9 cellular contexts compared by ENCODE assay signal in the genomic region with DNA sequence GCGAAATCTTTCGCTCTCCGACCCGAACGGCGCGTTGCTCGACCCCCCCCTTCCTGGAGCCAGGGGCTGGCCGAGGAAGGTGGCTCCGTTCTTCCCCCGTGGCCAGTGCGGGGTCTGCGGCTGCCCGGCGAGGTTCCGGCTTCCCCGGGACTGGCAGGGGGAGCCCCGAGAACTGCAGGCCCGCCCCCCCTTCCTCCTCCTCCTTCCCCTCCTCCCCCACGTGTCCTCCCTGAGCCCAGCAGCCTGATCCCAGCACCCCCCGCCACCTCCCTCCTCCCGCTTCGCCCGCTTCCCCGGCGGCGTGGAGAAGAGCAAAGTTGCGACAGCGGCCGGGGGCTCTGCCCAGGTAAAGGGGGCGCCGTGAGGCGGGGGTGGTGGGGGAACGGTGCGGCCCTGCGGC. TPM values are rescaled to one million over a fixed set of nuclear protein-coding genes. Genes with fewer than 3 reads are reported as not detected.
A peak's percentile ranks its signal among the peaks of the same experiment; 100 is the strongest.
DNase-seq lines count a peak whose midpoint lies in the region; ATAC-seq and TF ChIP-seq lines count a peak whose summit lies in the region.
"Had no signal": no experiment of that assay in that cellular context is flagged by ENCODE, and none has a peak within 500 bp of the region (broad histone marks: within the 10 kb centered on the region; RNA-seq: fewer than 3 reads in every experiment).

No MANE protein-coding gene starts in this region.

- no peak for ATAC-seq in naive thymus-derived CD4-positive, alpha-beta T cell
- ATAC-seq in GM21515 (IDR thresholded peaks at IDR 0.05; ENCODE audit: unreplicated experiment), result no peak
- ATAC-seq: K562 had no signal

- no peak overlapping the region for H3K27ac ChIP-seq in HUES64 (ENCODE audit: low read depth, low read length)
- peak overlapping the region; percentile 7 for H3K27ac ChIP-seq in naive thymus-derived CD4-positive, alpha-beta T cell (ENCODE audit: low read depth, low read length)

- no peaks in the 10 kb centered on the region for H3K36me3 Mint-ChIP-seq in naive thymus-derived CD4-positive, alpha-beta T cell

- TF ChIP-seq CTCF in AG10803 (conservative IDR thresholded peaks at IDR 0.05; ENCODE audit: low read length) (no peak), cardiac fibroblast (IDR thresholded peaks at IDR 0.05; ENCODE audit: low read depth, low read length) (no peak)

- H3K4me3 Mint-ChIP-seq in naive thymus-derived CD4-positive, alpha-beta T cell, result peak overlapping the region in 5 of 10 donors; percentile 16 to 65 (median 32)

- POLR2A ChIA-PET in naive thymus-derived CD4-positive, alpha-beta T cell (lab: Charles Lee), result no interaction called here

- no peaks in the 10 kb centered on the region for H3K9me3 Mint-ChIP-seq in naive thymus-derived CD4-positive, alpha-beta T cell

- H3K9ac ChIP-seq in HUES64 (ENCODE audit: low read depth, low read length), result no peak overlapping the region

- no peaks in the 10 kb centered on the region for H3K36me3 ChIP-seq in HUES64 (ENCODE audit: insufficient read depth, low read length)
- no peaks in the 10 kb centered on the region for H3K36me3 ChIP-seq in naive thymus-derived CD4-positive, alpha-beta T cell (ENCODE audit: control insufficient read depth in 2 of 3, insufficient read depth in 3 of 3, low read length in 3 of 3)

- H3K27me3 Mint-ChIP-seq in naive thymus-derived CD4-positive, alpha-beta T cell, result peaks cover 0 to 24% (median 0%) of the 10 kb centered on the region in 5 donors

- WGBS in HUES64, result 3% methylated on average over 17 of the region's 36 CpGs

- intact Hi-C loops in naive thymus-derived CD4-positive, alpha-beta T cell (cut with micrococcal nuclease), result loop anchor here (5.0 kb wide), 2 partner anchors 132 to 203 kb away; a partner anchor contains a TSS

- in situ Hi-C loops in ACHN (cut with HindIII; ENCODE audit: low pct_ligation_motif_present, low pct_unique_long_range_greater_than_20kb, low sequenced_read_pairs), result no loop called here

- H3K4me3 ChIP-seq in AG10803 (ENCODE audit: low read length) (peak overlapping the region; percentile 61), HUES64 (ENCODE audit: low read length) (peak overlapping the region; percentile 31; the same call in 1 of the 2 replicates), cardiac fibroblast (replicated peaks in 1 of 2; ENCODE audit: low read depth in 2 of 2, low read length in 2 of 2) (peak overlapping the region; percentile 54 to 55)
- H3K4me3 ChIP-seq in naive thymus-derived CD4-positive, alpha-beta T cell (ENCODE audit: low read length), result no peak overlapping the region
- H3K4me3 ChIP-seq: K562 had no signal

- H3K4me1 Mint-ChIP-seq in naive thymus-derived CD4-positive, alpha-beta T cell, result peaks cover 4 to 23% (median 19%) of the 10 kb centered on the region in 7 donors

- no peaks in the 10 kb centered on the region for H3K4me1 ChIP-seq in HUES64 (ENCODE audit: insufficient read depth, low read length)
- H3K4me1 ChIP-seq in naive thymus-derived CD4-positive, alpha-beta T cell (ENCODE audit: control insufficient read depth in 2 of 2, insufficient read depth in 2 of 2, low read length in 2 of 2), result no peaks in the 10 kb centered on the region

- peaks cover 63% of the 10 kb centered on the region for H3K27me3 ChIP-seq in HUES64 (ENCODE audit: insufficient read depth, low read length)
- no peaks in the 10 kb centered on the region for H3K27me3 ChIP-seq in naive thymus-derived CD4-positive, alpha-beta T cell (ENCODE audit: control insufficient read depth in 2 of 2, insufficient read depth in 2 of 2, low read length in 2 of 2)

- H3K9me3 ChIP-seq in HUES64 (ENCODE audit: insufficient read depth, low read depth, low read length), result no peaks in the 10 kb centered on the region
- H3K9me3 ChIP-seq in naive thymus-derived CD4-positive, alpha-beta T cell (ENCODE audit: control insufficient read depth in 2 of 3, low read length in 3 of 3), result no peaks in the 10 kb centered on the region

- H3K27ac Mint-ChIP-seq in naive thymus-derived CD4-positive, alpha-beta T cell, result no peak overlapping the region

- DNase-seq in AG10803 (ENCODE audit: low read depth) (no peak), cardiac fibroblast (ENCODE audit: low read depth in 2 of 2) (no peak), NCI-H1105 treated with DMSO at 0.1 percent for 48 hours (lab: John Stamatoyannopoulos, UW) (no peak), NCI-H446 treated with DMSO at 0.1 percent for 48 hours (lab: John Stamatoyannopoulos, UW) (no peak), ACHN (no peak)
- DNase-seq in naive thymus-derived CD4-positive, alpha-beta T cell, result peak in 3 of 9 donors; percentile 19 to 39 (median 34)

- CTCF ChIA-PET in naive thymus-derived CD4-positive, alpha-beta T cell (lab: Charles Lee), result no interaction called here

RNA-seq across cellular contexts. Expression of a gene that starts 2.4 kb away (rescaled TPM):
- 4.1 TPM for polyA plus RNA-seq in HUES64 (2013, experiment 1 of 2)
- polyA plus RNA-seq in HUES64 (2013, experiment 2 of 2), result 7.0 TPM
- 1 to 10 TPM; 5.8 to 8.9 (median 8.2) TPM for total RNA-seq in naive thymus-derived CD4-positive, alpha-beta T cell
- polyA plus RNA-seq in naive thymus-derived CD4-positive, alpha-beta T cell, result 1 to 10 TPM in 1 of 2 donors, under 1 TPM in 1; 0.64 to 2.5 TPM
